Comparison of ENCODE assay signal across 21 cellular contexts in genomic region chr15:23503546-23503945, GRCh38. TPM values are rescaled to one million over a fixed set of nuclear protein-coding genes. Genes with fewer than 3 reads are reported as not detected.
"Had no signal": no experiment of that assay in that cellular context is flagged by ENCODE, and none has a peak within 500 bp of the region (broad histone marks: within the 10 kb centered on the region; RNA-seq: fewer than 3 reads in every experiment).

No MANE protein-coding gene starts in this region.

- ATAC-seq: activated T-helper 17 cell treated with anti-CD3 and anti-CD28 coated beads, Interleukin-2, amount 50 U/mL, for 72 hours; body of pancreas; left lung; stimulated activated memory B cell treated with anti-CD40 and anti-IgM and Interleukin-4, amounts not matched to agents 10 μg/mL and 1 μg/mL and 100 μg/mL, for 72 hours had no signal

- H3K9me3 ChIP-seq: sigmoid colon, thyroid gland had no signal

- DNase-seq: activated CD4-positive, alpha-beta T cell treated with anti-CD3 and anti-CD28 coated beads, Interleukin-2, amount 50 U/mL, for 4 hours; activated naive CD4-positive, alpha-beta T cell; body of pancreas; foreskin fibroblast; kidney; left lung; nucleus accumbens; sigmoid colon; spleen; stimulated activated CD4-positive, alpha-beta T cell treated with anti-CD3 and anti-CD28 coated beads, Interleukin-4, amount 100 ng/mL, for 4 hours; thyroid gland had no signal

- H3K4me3 ChIP-seq: body of pancreas, hepatocyte, left lung, sigmoid colon, spleen, thyroid gland had no signal

- H3K36me3 ChIP-seq: left lung, sigmoid colon, spleen, thyroid gland had no signal

- H3K27me3 ChIP-seq: body of pancreas, hepatocyte, left lung, sigmoid colon, spleen, thyroid gland had no signal

- H3K27ac ChIP-seq: body of pancreas, epithelial cell of prostate, hepatocyte, left lung, sigmoid colon, spleen, thyroid gland had no signal

- H3K4me1 ChIP-seq: body of pancreas, left lung, sigmoid colon, spleen, thyroid gland had no signal

RNA-seq across cellular contexts. Expression of gene GOLGA6L2, which starts 56.5 kb away (rescaled TPM):
- total RNA-seq: activated T-helper 17 cell treated with anti-CD3 and anti-CD28 coated beads, Interleukin-2, amount 50 U/mL, for 72 hours; body of pancreas; dermis microvascular lymphatic vessel endothelial cell; glomerular endothelial cell; hepatocyte; kidney; left lung; lung microvascular endothelial cell; mesothelial cell of epicardium; renal cortical epithelial cell; spleen; thyroid gland; urinary bladder had no signal
